In the genomic region with DNA sequence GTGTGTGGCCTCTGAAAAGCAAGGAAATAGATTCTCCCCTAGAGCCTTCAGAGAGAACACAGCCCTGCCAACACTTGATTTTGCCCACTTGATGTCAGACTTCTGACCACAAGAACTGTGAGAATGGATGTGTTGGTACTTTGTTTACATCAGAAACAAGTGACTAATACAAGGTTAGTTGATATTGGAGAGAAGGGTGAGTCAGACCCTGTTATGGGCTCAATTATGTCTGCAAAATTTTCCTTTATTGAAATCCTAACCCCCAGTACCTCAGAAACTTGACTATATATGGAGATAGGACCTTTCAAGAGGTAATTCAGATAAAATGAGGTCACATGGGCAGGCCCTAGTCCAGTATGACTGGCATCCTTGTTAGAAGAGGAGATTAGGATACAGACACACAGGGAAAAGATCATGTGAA, we compare ENCODE assay signal across 13 cellular contexts.
DNase-seq lines count a peak whose midpoint lies in the region; ATAC-seq, FAIRE-seq and TF ChIP-seq lines count a peak whose summit lies in the region.
"Had no signal": no experiment of that assay in that cellular context is flagged by ENCODE, and none has a peak within 500 bp of the region (broad histone marks: within the 10 kb centered on the region; RNA-seq: fewer than 3 reads in every experiment).

No MANE protein-coding gene starts in this region.

- H3K4me1 ChIP-seq in KMS-11 (ENCODE audit: low read depth, poor library complexity, severe bottlenecking) (peaks cover 30% of the 10 kb centered on the region), keratinocyte (ENCODE audit: control insufficient read depth, extremely low read depth, insufficient read depth, low read length) (peaks cover 25% of the 10 kb centered on the region)

- peak; percentile 95 for FAIRE-seq in keratinocyte (lab: Jason Lieb, UNC)

- H3K4me3 ChIP-seq in BJ (ENCODE audit: low read depth, low read length) = no peak overlapping the region
- no peak overlapping the region for H3K4me3 ChIP-seq in KMS-11 (IDR thresholded peaks at IDR 0.05; ENCODE audit: insufficient read depth, low read depth, low read length)
- no peak overlapping the region for H3K4me3 ChIP-seq in keratinocyte (ENCODE audit: control insufficient read depth in 2 of 3, extremely low read depth in 1 of 3, insufficient read depth in 2 of 3, low read depth in 1 of 3, low read length in 3 of 3)

- H2AFZ ChIP-seq in KMS-11 (ENCODE audit: low read depth) (peak overlapping the region; percentile 30; the same call in 1 of the 2 replicates), keratinocyte (ENCODE audit: control insufficient read depth, low read length) (no peak overlapping the region)

- H3K27me3 ChIP-seq in BJ (ENCODE audit: control insufficient read depth, insufficient read depth, low read length) (no peaks in the 10 kb centered on the region), KMS-11 (ENCODE audit: insufficient read depth, low read depth) (no peaks in the 10 kb centered on the region), keratinocyte (ENCODE audit: control insufficient read depth, extremely low read depth, insufficient read depth, low read length) (no peaks in the 10 kb centered on the region)

- peaks cover 6% of the 10 kb centered on the region for H3K36me3 Mint-ChIP-seq in natural killer cell
- peaks cover 11% of the 10 kb centered on the region for H3K36me3 Mint-ChIP-seq in nephron progenitor cell (ENCODE audit: low read depth)

- no peaks in the 10 kb centered on the region for H3K36me3 ChIP-seq in BJ (ENCODE audit: control insufficient read depth, insufficient read depth, low read length)
- H3K36me3 ChIP-seq in KMS-11 (ENCODE audit: insufficient read depth) = no peaks in the 10 kb centered on the region
- no peaks in the 10 kb centered on the region for H3K36me3 ChIP-seq in keratinocyte (ENCODE audit: control insufficient read depth in 2 of 2, extremely low read depth in 1 of 2, insufficient read depth in 2 of 2, low read length in 2 of 2)

- H3K4me1 Mint-ChIP-seq in natural killer cell (no peaks in the 10 kb centered on the region), nephron progenitor cell (no peaks in the 10 kb centered on the region)
- H3K4me1 Mint-ChIP-seq: nephron had no signal

- ATAC-seq in natural killer cell = no peak

- no peaks in the 10 kb centered on the region for H3K9me3 ChIP-seq in keratinocyte (ENCODE audit: control insufficient read depth, low read depth, low read length)

- POLR2A ChIA-PET in BJ (lab: Charles Lee) = no interaction called here

- H3K9ac ChIP-seq in KMS-11 = no peak overlapping the region
- peak overlapping the region; percentile 31 for H3K9ac ChIP-seq in keratinocyte (ENCODE audit: control insufficient read depth, extremely low read depth, insufficient read depth, low read length)

- no peaks in the 10 kb centered on the region for H3K9me1 ChIP-seq in keratinocyte (ENCODE audit: control insufficient read depth, extremely low read depth, insufficient read depth, low read length)

- H4K20me1 ChIP-seq in KMS-11 (ENCODE audit: insufficient read depth) (no peaks in the 10 kb centered on the region), keratinocyte (ENCODE audit: control insufficient read depth, extremely low read depth, insufficient read depth, low read length) (no peaks in the 10 kb centered on the region)

- H3K9me3 Mint-ChIP-seq in natural killer cell (peaks cover 3 to 11% of the 10 kb centered on the region in 2 donors), nephron progenitor cell (no peaks in the 10 kb centered on the region)
- H3K9me3 Mint-ChIP-seq: nephron had no signal

- intact Hi-C loops in natural killer cell (cut with micrococcal nuclease) = no loop called here

- H3K27me3 Mint-ChIP-seq in natural killer cell (ENCODE audit: low read depth in 2 of 2) (no peaks in the 10 kb centered on the region), nephron progenitor cell (ENCODE audit: low read depth, poor library complexity) (no peaks in the 10 kb centered on the region)

- H3K4me2 ChIP-seq in KMS-11 (peak overlapping the region; percentile 54), keratinocyte (ENCODE audit: control insufficient read depth, extremely low read depth, insufficient read depth, low read depth, low read length) (peak overlapping the region; percentile 54)

- H3K27ac Mint-ChIP-seq in natural killer cell (no peak overlapping the region), nephron progenitor cell (no peak overlapping the region)
- H3K27ac Mint-ChIP-seq: nephron had no signal

- H3K4me3 Mint-ChIP-seq in natural killer cell (no peak overlapping the region), nephron progenitor cell (no peak overlapping the region)
- H3K4me3 Mint-ChIP-seq: nephron had no signal

- H3K27ac ChIP-seq in KMS-11 (peak overlapping the region; percentile 16; the same call in 1 of the 2 replicates), keratinocyte (ENCODE audit: control insufficient read depth, insufficient read depth, low read length) (peak overlapping the region; percentile 63)

- TF ChIP-seq CTCF in BJ (IDR thresholded peaks at IDR 0.05; ENCODE audit: insufficient read depth, low read depth, low read length) (no peak), KMS-11 (conservative IDR thresholded peaks at IDR 0.05; ENCODE audit: low read depth, low read length) (no peak), keratinocyte (optimal IDR thresholded peaks at IDR 0.05 in 1 of 3, IDR thresholded peaks at IDR 0.05 in 1 of 3, conservative IDR thresholded peaks at IDR 0.05 in 1 of 3; ENCODE audit: extremely low read depth in 1 of 3, insufficient read depth in 2 of 3, low read length in 3 of 3) (peak in 2 of 3 experiments; percentile 16 to 27), natural killer cell (IDR thresholded peaks at IDR 0.05) (no peak), nephron progenitor cell (IDR thresholded peaks at IDR 0.05) (no peak)

- dilution Hi-C loops in keratinocyte (cut with MboI; ENCODE audit: extremely low pct_ligation_motif_present, low sequenced_read_pairs) = no loop called here

- DNase-seq in BJ (ENCODE audit: low read depth) = peak; percentile 65
- peak; percentile 92 for DNase-seq in astrocyte of the hippocampus (ENCODE audit: low read depth, low spot score)
- peak; percentile 92 for DNase-seq in keratinocyte (ENCODE audit: low read depth, low spot score)
- no peak for DNase-seq in natural killer cell
- DNase-seq in stimulated activated CD4-positive, alpha-beta T cell treated with anti-CD3 and anti-CD28 coated beads, Interleukin-4, amount 100 ng/mL, for 1 hour = no peak
- DNase-seq in nephron progenitor cell = no peak
- no peak for DNase-seq in activated CD8-positive, alpha-beta memory T cell treated with anti-CD3 and anti-CD28 coated beads, Interleukin-2, amount 50 U/mL, for 4 hours
- DNase-seq: activated gamma-delta T cell, DMS 273 treated with DMSO at 0.1 percent for 48 hours, NCI-H187, SHP77 had no signal

- H3K79me2 ChIP-seq in KMS-11 (ENCODE audit: insufficient read depth, low read depth) (no peaks in the 10 kb centered on the region), keratinocyte (ENCODE audit: control insufficient read depth, insufficient read depth, low read length) (no peaks in the 10 kb centered on the region)

- CTCF ChIA-PET in BJ (lab: Yijun Ruan, JAX) = no interaction called here

Comparison
In these comparisons a context has a peak if more than half of its experiments do, and no peak if none do; other contexts are left out.
1. DNase-seq: peak in BJ (single experiment), astrocyte of the hippocampus (single experiment) and keratinocyte (single experiment); none in natural killer cell (single experiment), stimulated activated CD4-positive, alpha-beta T cell treated with anti-CD3 and anti-CD28 coated beads, Interleukin-4, amount 100 ng/mL, for 1 hour (single experiment), nephron progenitor cell (single experiment) and activated CD8-positive, alpha-beta memory T cell treated with anti-CD3 and anti-CD28 coated beads, Interleukin-2, amount 50 U/mL, for 4 hours (single experiment).
2. CTCF ChIP-seq: peak in keratinocyte (2 of 3); none in BJ (single experiment), KMS-11 (single experiment), natural killer cell (single experiment) and nephron progenitor cell (single experiment).